ENCODE assay signal across 8 cellular contexts in genomic region chr15:92797168-92798052, GRCh38.
DNase-seq lines count a peak whose midpoint lies in the region; ATAC-seq and TF ChIP-seq lines count a peak whose summit lies in the region.

No MANE protein-coding gene starts in this region.

- TF ChIP-seq CTCF in CD14-positive monocyte (IDR thresholded peaks at IDR 0.05), result peak; percentile 78
- 0 out of 2 replicates have a peak, but pooled peaks have one; percentile 13 for TF ChIP-seq CTCF in WERI-Rb-1 (IDR thresholded peaks at IDR 0.05; ENCODE audit: low read depth, low read length)
- peak; percentile 64 for TF ChIP-seq CTCF in fibroblast of pulmonary artery (IDR thresholded peaks at IDR 0.05; ENCODE audit: low read length, missing control alignments)
- peak; percentile 87 for TF ChIP-seq CTCF in neutrophil (IDR thresholded peaks at IDR 0.05)

- no peak overlapping the region for H3K4me3 Mint-ChIP-seq in CD14-positive monocyte

- H3K36me3 Mint-ChIP-seq in CD14-positive monocyte, result no peaks in the 10 kb centered on the region

- H3K9me3 Mint-ChIP-seq in CD14-positive monocyte, result no peaks in the 10 kb centered on the region

- H3K4me3 ChIP-seq in WERI-Rb-1 (ENCODE audit: low read depth, low read length) (no peak overlapping the region), fibroblast of pulmonary artery (replicated peaks; ENCODE audit: low read depth, low read length) (no peak overlapping the region), neutrophil (ENCODE audit: low read depth in 1 of 2, low read length in 1 of 2) (no peak overlapping the region)

- H3K4me1 ChIP-seq in neutrophil (ENCODE audit: control insufficient read depth in 1 of 2, insufficient read depth in 1 of 2, low read depth in 1 of 2, low read length in 1 of 2), result peaks cover 21 to 23% of the 10 kb centered on the region in 2 experiments

- no peaks in the 10 kb centered on the region for H3K27me3 ChIP-seq in WERI-Rb-1 (ENCODE audit: insufficient read depth, low read depth, severe bottlenecking)
- no peaks in the 10 kb centered on the region for H3K27me3 ChIP-seq in neutrophil

- intact Hi-C loops in CD14-positive monocyte (cut with micrococcal nuclease), result loop anchor here in 1 of 2 donors (5.0 to 10.0 kb wide), 2 partner anchors 50 to 227 kb away; no protein-coding TSS in a partner anchor

- no peaks in the 10 kb centered on the region for H3K36me3 ChIP-seq in WERI-Rb-1
- H3K36me3 ChIP-seq in neutrophil, result no peaks in the 10 kb centered on the region

- DNase-seq in CD14-positive monocyte (ENCODE audit: low spot score) (no peak), NCI-H2171 (lab: John Stamatoyannopoulos, UW) (peak; percentile 66), WERI-Rb-1 (peak; percentile 24), fibroblast of pulmonary artery (ENCODE audit: low read depth) (peak; percentile 91), GOT3 (lab: John Stamatoyannopoulos, UW) (no peak)

- ATAC-seq in GM18502 (IDR thresholded peaks at IDR 0.05; ENCODE audit: poor library complexity, unreplicated experiment), result peak; percentile 86
- ATAC-seq in HG03097 (IDR thresholded peaks at IDR 0.05; ENCODE audit: low FRiP score, unreplicated experiment), result peak; percentile 76

- no peaks in the 10 kb centered on the region for H3K9me3 ChIP-seq in WERI-Rb-1 (ENCODE audit: severe bottlenecking)
- no peaks in the 10 kb centered on the region for H3K9me3 ChIP-seq in neutrophil

- peaks cover 24% of the 10 kb centered on the region for H3K4me1 Mint-ChIP-seq in CD14-positive monocyte

- peak overlapping the region in 5 of 7 donors; percentile 65 to 94 (median 88) for H3K27ac Mint-ChIP-seq in CD14-positive monocyte

- H3K27ac ChIP-seq in WERI-Rb-1 (no peak overlapping the region), neutrophil (peak overlapping the region; percentile 80)

- H3K27me3 Mint-ChIP-seq in CD14-positive monocyte (ENCODE audit: low read depth in 3 of 3), result peaks cover 0 to 5% (median 0%) of the 10 kb centered on the region in 3 donors

Comparison
In these comparisons a context has a peak if more than half of its experiments do, and no peak if none do; other contexts are left out.
1. DNase-seq: peak in NCI-H2171 (single experiment), WERI-Rb-1 (single experiment) and fibroblast of pulmonary artery (single experiment); none in CD14-positive monocyte (single experiment) and GOT3 (single experiment).
2. CTCF ChIP-seq: peak in every context shown above with its lines; median percentile 87 in neutrophil; 78 in CD14-positive monocyte; 64 in fibroblast of pulmonary artery; 13 in WERI-Rb-1.